In the genomic region with DNA sequence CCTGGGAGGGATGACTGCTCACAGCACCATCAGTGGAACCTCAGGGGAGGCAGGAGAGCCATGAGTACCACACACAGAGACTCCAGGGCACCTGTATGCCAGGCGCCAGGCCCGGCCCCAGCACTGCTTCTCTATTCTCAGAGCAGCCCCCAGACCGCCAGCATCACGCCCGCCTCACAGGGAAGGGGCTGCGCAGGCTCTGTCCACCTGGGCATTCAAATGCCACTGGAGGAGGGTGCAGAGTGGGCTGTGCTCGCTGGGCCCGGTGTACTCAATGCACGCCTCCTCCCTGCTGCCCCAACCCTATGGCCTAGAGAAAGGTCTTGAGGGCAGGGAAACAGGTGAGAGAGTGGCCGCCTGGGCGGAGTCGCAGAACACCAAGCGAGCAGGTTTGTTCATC, we compare ENCODE assay signal across 20 cellular contexts. TPM values are rescaled to one million over a fixed set of nuclear protein-coding genes. Genes with fewer than 3 reads are reported as not detected.
A peak's percentile ranks its signal among the peaks of the same experiment; 100 is the strongest.
DNase-seq lines count a peak whose midpoint lies in the region; ATAC-seq, FAIRE-seq and TF ChIP-seq lines count a peak whose summit lies in the region.
"Had no signal": no experiment of that assay in that cellular context is flagged by ENCODE, and none has a peak within 500 bp of the region (broad histone marks: within the 10 kb centered on the region; RNA-seq: fewer than 3 reads in every experiment).

No MANE protein-coding gene starts in this region.

- ATAC-seq in HepG2 (no peak), GM18498 (IDR thresholded peaks at IDR 0.05; ENCODE audit: unreplicated experiment) (no peak), HG02885 (IDR thresholded peaks at IDR 0.05; ENCODE audit: poor library complexity, unreplicated experiment) (no peak)
- ATAC-seq: A549 had no signal

- H3K9me3 ChIP-seq in BLaER1 treated with 17β-estradiol and CSF1 and Interleukin-3, amounts not matched to agents 10 nM and 100 nM (replicated peaks in 1 of 11), result no peaks in the 10 kb centered on the region
- H3K9me3 ChIP-seq in WERI-Rb-1 (ENCODE audit: severe bottlenecking) (no peaks in the 10 kb centered on the region), HepG2 (ENCODE audit: low read length) (no peaks in the 10 kb centered on the region), prostate gland (no peaks in the 10 kb centered on the region)
- H3K9me3 ChIP-seq: A549, MG63, SJCRH30 had no signal

- no peaks in the 10 kb centered on the region; a peak in 1 of 22 replicates for H3K36me3 ChIP-seq in BLaER1 treated with 17β-estradiol and CSF1 and Interleukin-3, amounts not matched to agents 10 nM and 100 nM
- H3K36me3 ChIP-seq in WERI-Rb-1 (peaks cover 14% of the 10 kb centered on the region; the same call in 1 of the 2 replicates), HepG2 (replicated peaks in 1 of 2; ENCODE audit: control insufficient read depth in 1 of 2, insufficient read depth in 2 of 2, low read length in 2 of 2) (peaks cover 0 to 3% of the 10 kb centered on the region in 2 experiments; a peak in 2 of 5 replicates), prostate gland (no peaks in the 10 kb centered on the region)
- H3K36me3 ChIP-seq: MG63, SJCRH30 had no signal

- peaks cover 0 to 99% (median 72%) of the 10 kb centered on the region in 11 experiments; a peak in 20 of 22 replicates for H4K20me1 ChIP-seq in BLaER1 treated with 17β-estradiol and CSF1 and Interleukin-3, amounts not matched to agents 10 nM and 100 nM
- peaks cover 12% of the 10 kb centered on the region for H4K20me1 ChIP-seq in HepG2 (ENCODE audit: insufficient read depth, low read length)

- TF ChIP-seq CTCF in WERI-Rb-1 (IDR thresholded peaks at IDR 0.05; ENCODE audit: low read depth, low read length), result no peak
- TF ChIP-seq CTCF in HepG2 (CRISPR knock-in tag; IDR thresholded peaks at IDR 0.05), result no peak
- no peak for TF ChIP-seq CTCF in prostate gland (IDR thresholded peaks at IDR 0.05)

- H3K4me2 ChIP-seq in BLaER1 treated with 17β-estradiol and CSF1 and Interleukin-3, amounts not matched to agents 10 nM and 100 nM, result peak overlapping the region in 8 of 11 experiments; percentile 68 to 96 (median 86); a peak in 16 of 22 replicates
- H3K4me2 ChIP-seq in HepG2 (ENCODE audit: low read depth, low read length), result no peak overlapping the region
- H3K4me2 ChIP-seq: A549 had no signal

- no peak overlapping the region for H2AFZ ChIP-seq in HepG2 (ENCODE audit: low read length)

- H3K79me2 ChIP-seq in HepG2 (ENCODE audit: insufficient read depth, low read length), result peaks cover 94% of the 10 kb centered on the region

- POLR2A ChIA-PET in HepG2 (lab: Yijun Ruan, JAX), result no interaction called here

- H3K27ac ChIP-seq in BLaER1 treated with 17β-estradiol and CSF1 and Interleukin-3, amounts not matched to agents 10 nM and 100 nM, result peak overlapping the region in 1 of 11 experiments; percentile 20; a peak in 1 of 22 replicates
- H3K27ac ChIP-seq in WERI-Rb-1 (peak overlapping the region; percentile 89), HepG2 (ENCODE audit: extremely low read length, insufficient read depth, low read length) (no peak overlapping the region), prostate gland (peak overlapping the region; percentile 60 to 84)
- H3K27ac ChIP-seq: SJCRH30 had no signal

- FAIRE-seq in HepG2 (lab: Jason Lieb, UNC), result no peak
- FAIRE-seq: A549, GM12892 had no signal

- DNase-seq in WERI-Rb-1 (no peak), HepG2 (ENCODE audit: low spot score) (no peak), prostate gland (ENCODE audit: low spot score) (no peak), NCI-H510A (lab: John Stamatoyannopoulos, UW) (no peak), NCI-H2081 treated with DMSO at 0.1 percent for 48 hours (lab: John Stamatoyannopoulos, UW) (no peak)
- DNase-seq: DMS 273 treated with DMSO at 0.1 percent for 48 hours, GDM1, HFFc6, MG63, NCI-H1092, NCI-H1694, NCI-H2107, OCI-M1, RPMI8226, SJCRH30 had no signal

- no peak for TF ChIP-seq RAD21 in HepG2 (CRISPR knock-in tag; IDR thresholded peaks at IDR 0.05)

- CTCF ChIA-PET in HepG2 (lab: Yijun Ruan, JAX; ENCODE audit: low intra/inter-chr PET ratio, low total read pairs), result no interaction called here

- H3K4me3 ChIP-seq in BLaER1 treated with 17β-estradiol and CSF1 and Interleukin-3, amounts not matched to agents 10 nM and 100 nM, result no peak overlapping the region
- no peak overlapping the region for H3K4me3 ChIP-seq in WERI-Rb-1 (ENCODE audit: low read depth, low read length)
- H3K4me3 ChIP-seq in HepG2 (replicated peaks in 1 of 3; ENCODE audit: insufficient read depth in 1 of 3, low read depth in 2 of 3, low read length in 3 of 3), result no peak overlapping the region
- no peak overlapping the region for H3K4me3 ChIP-seq in prostate gland
- H3K4me3 ChIP-seq: A549, MG63, SJCRH30 had no signal

- 97% methylated on average over 11 of the region's 13 CpGs for WGBS in HepG2 (ENCODE audit: low lambda C conversion rate)
- 90% methylated on average over 13 of the region's 13 CpGs for WGBS in prostate gland

- TF ChIP-seq POLR2A in HepG2 (IDR thresholded peaks at IDR 0.05; ENCODE audit: insufficient read depth in 1 of 2, low read depth in 2 of 2, low read length in 2 of 2) (no peak), prostate gland (IDR thresholded peaks at IDR 0.05) (no peak)

- BruUV-seq in HepG2 (replicated peaks; lab: Mats Ljungman, UMichigan), result no TSS peak

- TF ChIP-seq EP300 in HepG2 (IDR thresholded peaks at IDR 0.05; ENCODE audit: low read depth in 2 of 2, low read length in 2 of 2) (no peak), HepG2 (CRISPR knock-in tag; IDR thresholded peaks at IDR 0.05; ENCODE audit: borderline replicate concordance) (no peak)

- intact Hi-C loops in HepG2 (cut with micrococcal nuclease; ENCODE audit: unreplicated experiment), result loop anchor here (5.0 kb wide), 1 partner anchor 67 kb away; no protein-coding TSS in a partner anchor
- intact Hi-C loops in prostate gland (cut with DNase I), result loop anchor here (5.0 kb wide), 2 partner anchors 38 to 42 kb away; a partner anchor contains a TSS

- H3K27me3 ChIP-seq in BLaER1 treated with 17β-estradiol and CSF1 and Interleukin-3, amounts not matched to agents 10 nM and 100 nM, result peaks cover 0 to 31% (median 0%) of the 10 kb centered on the region in 11 experiments; a peak in 6 of 22 replicates
- H3K27me3 ChIP-seq in WERI-Rb-1 (ENCODE audit: insufficient read depth, low read depth, severe bottlenecking), result no peaks in the 10 kb centered on the region
- no peaks in the 10 kb centered on the region for H3K27me3 ChIP-seq in HepG2 (ENCODE audit: control insufficient read depth in 1 of 2, insufficient read depth in 2 of 2, low read length in 2 of 2)
- H3K27me3 ChIP-seq in prostate gland (replicated peaks; ENCODE audit: insufficient read depth), result no peaks in the 10 kb centered on the region
- H3K27me3 ChIP-seq: MG63, SJCRH30 had no signal

- in situ Hi-C loops in HepG2 (cut with HindIII; ENCODE audit: extremely low pct_ligation_motif_present, low pct_unique_long_range_greater_than_20kb), result no loop called here

- H3K9ac ChIP-seq in BLaER1 treated with 17β-estradiol and CSF1 and Interleukin-3, amounts not matched to agents 10 nM and 100 nM, result peak overlapping the region in 1 of 11 experiments; percentile 33; a peak in 1 of 22 replicates
- H3K9ac ChIP-seq in HepG2 (ENCODE audit: insufficient read depth, low read depth, low read length), result no peak overlapping the region

- H3K4me1 ChIP-seq in BLaER1 treated with 17β-estradiol and CSF1 and Interleukin-3, amounts not matched to agents 10 nM and 100 nM, result peaks cover 22 to 68% (median 61%) of the 10 kb centered on the region in 10 experiments
- peaks cover 90% of the 10 kb centered on the region for H3K4me1 ChIP-seq in HepG2 (ENCODE audit: insufficient read depth, low read length)
- H3K4me1 ChIP-seq in prostate gland (replicated peaks), result peaks cover 41% of the 10 kb centered on the region

TF ChIP-seq in HepG2, 621 proteins besides CTCF, POLR2A, EP300 and RAD21 (continues in another document):
- TF ChIP-seq ZNF30 (CRISPR knock-in tag; IDR thresholded peaks at IDR 0.05), result no peak
- TF ChIP-seq AGO2 (optimal IDR thresholded peaks at IDR 0.05; ENCODE audit: low read depth, low read length), result peak; percentile 29

RNA-seq across cellular contexts. Expression of a gene that starts 43.6 kb away (rescaled TPM):
- 43.8 and 47.6 TPM in 2 replicates for total RNA-seq in HepG2 (2016; rRNA removed; fragmentation: Illumina TruSeq; extraction: Trizol)
- total RNA-seq in HepG2 (2016; cell fraction: cytosol; rRNA removed; fragmentation: Illumina TruSeq; extraction: Trizol; ENCODE audit: low read depth), result 4.3 and 4.6 TPM in 2 replicates
- 33.8 and 47.0 TPM in 2 replicates for total RNA-seq in HepG2 (2016; cell fraction: insoluble cytoplasmic fraction; rRNA removed; fragmentation: Illumina TruSeq; extraction: Trizol)
- total RNA-seq in HepG2 (2016; cell fraction: membrane; rRNA removed; fragmentation: Illumina TruSeq; extraction: Trizol), result 30.8 and 30.9 TPM in 2 replicates
- 23.1 and 29.3 TPM in 2 replicates for total RNA-seq in HepG2 (2016; cell fraction: nucleus; rRNA removed; fragmentation: Illumina TruSeq; extraction: Trizol)
- polyA plus RNA-seq in HepG2 (2011; rRNA removed), result 18.8 and 30.3 TPM in 2 replicates
- polyA plus RNA-seq in HepG2 (2011; cell fraction: cytosol; rRNA removed), result 21.2 and 24.0 TPM in 2 replicates
- polyA plus RNA-seq in HepG2 (2011; cell fraction: nucleus; rRNA removed), result 30.3 and 32.6 TPM in 2 replicates
- 41.6 and 57.3 TPM in 2 replicates for polyA plus RNA-seq in HepG2 (2012)
- polyA plus RNA-seq in HepG2 (2016; cell fraction: cytosol; fragmentation: Illumina TruSeq; extraction: Trizol; ENCODE audit: low read depth), result 4.1 and 4.6 TPM in 2 replicates
- polyA plus RNA-seq in HepG2 (2016; cell fraction: insoluble cytoplasmic fraction; fragmentation: Illumina TruSeq; extraction: Trizol; ENCODE audit: low read depth), result 36.1 and 43.0 TPM in 2 replicates
- polyA plus RNA-seq in HepG2 (2016; cell fraction: membrane; fragmentation: Illumina TruSeq; extraction: Trizol; ENCODE audit: low read depth), result 18.9 and 20.2 TPM in 2 replicates
- 40.1 and 40.7 TPM in 2 replicates for polyA plus RNA-seq in HepG2 (2016; cell fraction: nucleus; fragmentation: Illumina TruSeq; extraction: Trizol; ENCODE audit: insufficient read depth, low read depth)
- polyA minus RNA-seq in HepG2 (2011; rRNA and poly(A)+ RNA removed; ENCODE audit: low replicate concordance), result 44.2 and 114 TPM in 2 replicates
- polyA minus RNA-seq in HepG2 (2011; cell fraction: cytosol; rRNA and poly(A)+ RNA removed), result 33.8 and 37.6 TPM in 2 replicates
- polyA minus RNA-seq in HepG2 (2011; cell fraction: nucleus; rRNA and poly(A)+ RNA removed), result 11.8 and 12.0 TPM in 2 replicates
- total RNA-seq in prostate gland, result 10 to 100 TPM; 35.1 to 47.2 TPM
